ENCODE assay signal across 8 cellular contexts in the genomic region with DNA sequence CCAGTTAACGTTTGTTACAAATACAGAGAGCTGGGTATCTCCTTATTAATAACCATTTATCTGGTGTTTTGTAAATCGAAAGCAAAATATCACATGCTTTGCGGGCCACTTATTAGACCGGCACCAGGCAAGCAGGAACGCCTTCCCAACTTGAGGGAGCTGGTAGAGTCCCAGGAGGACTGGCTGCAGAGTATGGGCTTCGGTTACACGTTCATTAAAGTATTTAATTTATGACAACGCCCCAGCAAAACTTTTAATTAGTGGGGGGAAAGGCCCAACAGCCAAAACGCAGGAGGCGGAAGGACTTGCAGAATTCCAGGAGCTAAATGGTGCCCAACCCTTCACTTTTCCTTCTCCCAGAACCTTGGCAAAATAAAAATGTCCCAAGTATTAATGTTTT. TPM values are rescaled to one million over a fixed set of nuclear protein-coding genes. Genes with fewer than 3 reads are reported as not detected.
A peak's percentile ranks its signal among the peaks of the same experiment; 100 is the strongest.
DNase-seq lines count a peak whose midpoint lies in the region; ATAC-seq and TF ChIP-seq lines count a peak whose summit lies in the region.

No MANE protein-coding gene starts in this region.

- H3K9ac ChIP-seq in MM.1S (ENCODE audit: low read length) (peak overlapping the region; percentile 95), endocrine pancreas (ENCODE audit: control insufficient read depth, insufficient read depth, low read length) (peak overlapping the region; percentile 78)

- peaks cover 58% of the 10 kb centered on the region for H3K4me1 Mint-ChIP-seq in CD14-positive monocyte
- peaks cover 40% of the 10 kb centered on the region for H3K4me1 Mint-ChIP-seq in neural crest cell

- H4K20me1 ChIP-seq in MM.1S (ENCODE audit: insufficient read depth, low read length) = peaks cover 14% of the 10 kb centered on the region; the same call in 1 of the 2 replicates

- H3K9me2 ChIP-seq in MM.1S (replicated peaks; ENCODE audit: insufficient read depth, low read length) = no peaks in the 10 kb centered on the region

- intact Hi-C loops in CD14-positive monocyte (cut with micrococcal nuclease) = loop anchor here (5.0 to 10.0 kb wide), 2 partner anchors 45 to 172 kb away; no protein-coding TSS in a partner anchor

- TF ChIP-seq CTCF in CD14-positive monocyte (IDR thresholded peaks at IDR 0.05) (no peak), MM.1S (IDR thresholded peaks at IDR 0.05; ENCODE audit: low read length) (no peak), neural crest cell (conservative IDR thresholded peaks at IDR 0.05) (no peak)

- H3K4me3 ChIP-seq in MM.1S (ENCODE audit: low read length) (peak overlapping the region; percentile 97), endocrine pancreas (ENCODE audit: control insufficient read depth, insufficient read depth, low read length) (peak overlapping the region; percentile 84)

- no peak overlapping the region for H2AFZ ChIP-seq in MM.1S (ENCODE audit: low read length)

- H3K36me3 ChIP-seq in MM.1S (replicated peaks; ENCODE audit: insufficient read depth, low read length) (0 out of 2 replicates have a peak, but pooled peaks cover 5% of the 10 kb centered on the region), endocrine pancreas (ENCODE audit: control insufficient read depth, insufficient read depth, low read length) (no peaks in the 10 kb centered on the region)

- H3K27me3 ChIP-seq in MM.1S (replicated peaks; ENCODE audit: insufficient read depth, low read length) (no peaks in the 10 kb centered on the region), endocrine pancreas (ENCODE audit: control insufficient read depth, insufficient read depth, low read length) (no peaks in the 10 kb centered on the region)

- H3K9me3 ChIP-seq in MM.1S (replicated peaks; ENCODE audit: insufficient read depth, low read length) (no peaks in the 10 kb centered on the region), endocrine pancreas (ENCODE audit: control insufficient read depth, low read length) (no peaks in the 10 kb centered on the region)

- H3K79me2 ChIP-seq in MM.1S (ENCODE audit: low read length) = peaks cover 95% of the 10 kb centered on the region

- H3K4me3 Mint-ChIP-seq in CD14-positive monocyte = peak overlapping the region; percentile 98
- H3K4me3 Mint-ChIP-seq in neural crest cell = peak overlapping the region; percentile 69

- H3K27ac Mint-ChIP-seq in CD14-positive monocyte (no peak overlapping the region), neural crest cell (ENCODE audit: unreplicated experiment) (no peak overlapping the region)

- no peak for DNase-seq in CD14-positive monocyte (ENCODE audit: low spot score)
- DNase-seq in MM.1S = no peak
- DNase-seq in neural crest cell (ENCODE audit: low read depth, low spot score) = no peak
- DNase-seq in DMS153 treated with DMSO at 0.1 percent for 48 hours (lab: John Stamatoyannopoulos, UW; ENCODE audit: unreplicated experiment) = no peak
- no peak for DNase-seq in NCI-H2107 treated with DMSO at 0.1 percent for 48 hours (lab: John Stamatoyannopoulos, UW; ENCODE audit: unreplicated experiment)

- H3K9me3 Mint-ChIP-seq in CD14-positive monocyte (no peaks in the 10 kb centered on the region), neural crest cell (no peaks in the 10 kb centered on the region)

- H3F3A ChIP-seq in MM.1S (ENCODE audit: insufficient read depth, low read length) = peaks cover 70% of the 10 kb centered on the region

- peak overlapping the region; percentile 97; the same call in 1 of the 2 replicates for H3K27ac ChIP-seq in MM.1S (ENCODE audit: low read length)

- ATAC-seq in GM18909 (IDR thresholded peaks at IDR 0.05; ENCODE audit: poor library complexity, unreplicated experiment) = no peak
- no peak for ATAC-seq in GM18520 (IDR thresholded peaks at IDR 0.05; ENCODE audit: unreplicated experiment)

- H3K27me3 Mint-ChIP-seq in CD14-positive monocyte (ENCODE audit: low read depth in 3 of 3) (peaks cover 8 to 21% (median 12%) of the 10 kb centered on the region in 3 donors), neural crest cell (ENCODE audit: low read depth) (peaks cover 61% of the 10 kb centered on the region)

- H3K4me1 ChIP-seq in MM.1S (ENCODE audit: low read length) (peaks cover 18% of the 10 kb centered on the region), endocrine pancreas (ENCODE audit: control insufficient read depth, insufficient read depth, low read length) (peaks cover 7% of the 10 kb centered on the region)

- H3K36me3 Mint-ChIP-seq in CD14-positive monocyte = peaks cover 58 to 62% of the 10 kb centered on the region in 2 donors
- no peaks in the 10 kb centered on the region for H3K36me3 Mint-ChIP-seq in neural crest cell (ENCODE audit: low read depth)

- H3K4me2 ChIP-seq in MM.1S (ENCODE audit: low read depth, low read length) = peak overlapping the region; percentile 99

RNA-seq across cellular contexts. Expression of gene SMAD7, which starts 3.7 kb away (rescaled TPM):
- 1 to 10 TPM; 1.4 to 1.5 TPM for polyA plus RNA-seq in CD14-positive monocyte
- 1.8 and 2.0 TPM in 2 replicates for total RNA-seq in neural crest cell
